18 cellular contexts compared by ENCODE assay signal in genomic region chr16:1465567-1465915, GRCh38. TPM values are rescaled to one million over a fixed set of nuclear protein-coding genes. Genes with fewer than 3 reads are reported as not detected.
DNase-seq lines count a peak whose midpoint lies in the region; ATAC-seq and TF ChIP-seq lines count a peak whose summit lies in the region.
"Had no signal": no experiment of that assay in that cellular context is flagged by ENCODE, and none has a peak within 500 bp of the region (broad histone marks: within the 10 kb centered on the region; RNA-seq: fewer than 3 reads in every experiment).

No MANE protein-coding gene starts in this region.

- H3K27ac ChIP-seq in neural progenitor cell (no peak overlapping the region), gastrocnemius medialis (no peak overlapping the region), colonic mucosa (no peak overlapping the region)

- H3K4me1 ChIP-seq in neural progenitor cell (no peaks in the 10 kb centered on the region), gastrocnemius medialis (no peaks in the 10 kb centered on the region), colonic mucosa (no peaks in the 10 kb centered on the region)
- H3K4me1 ChIP-seq: BE2C, HAP-1 had no signal

- H3K27me3 Mint-ChIP-seq in chondrocyte (ENCODE audit: low read depth) (no peaks in the 10 kb centered on the region), neural progenitor cell (ENCODE audit: insufficient read depth, low read depth) (peaks cover 8% of the 10 kb centered on the region)
- H3K27me3 Mint-ChIP-seq: CD4-positive, alpha-beta memory T cell had no signal

- H3K79me2 ChIP-seq in neural progenitor cell (ENCODE audit: low read depth), result peaks cover 40% of the 10 kb centered on the region

- H3K4me1 Mint-ChIP-seq in chondrocyte (ENCODE audit: low read depth) (peaks cover 6% of the 10 kb centered on the region), neural progenitor cell (peaks cover 7% of the 10 kb centered on the region)

- H3K9ac ChIP-seq in neural progenitor cell (peak overlapping the region; percentile 8), colonic mucosa (ENCODE audit: low read depth in 2 of 2, low read length in 2 of 2) (no peak overlapping the region)

- intact Hi-C loops in gastrocnemius medialis (cut with DNase I; ENCODE audit: low total_unique reads), result no loop called here
- intact Hi-C loops in colonic mucosa (cut with DNase I), result no loop called here

- H3K4me3 ChIP-seq in GM06990 (replicated peaks; ENCODE audit: low read depth, low read length) (no peak overlapping the region), neural progenitor cell (no peak overlapping the region), gastrocnemius medialis (no peak overlapping the region), colonic mucosa (no peak overlapping the region)
- H3K4me3 ChIP-seq: HAP-1 had no signal

- ATAC-seq in gastrocnemius medialis, result no peak
- no peak for ATAC-seq in GM19397 (IDR thresholded peaks at IDR 0.05; ENCODE audit: unreplicated experiment)

- H3K4me2 ChIP-seq in neural progenitor cell, result no peak overlapping the region

- no peaks in the 10 kb centered on the region for H3K27me3 ChIP-seq in GM06990 (replicated peaks; ENCODE audit: control insufficient read depth, insufficient read depth, low read length)
- no peaks in the 10 kb centered on the region for H3K27me3 ChIP-seq in neural progenitor cell
- H3K27me3 ChIP-seq in gastrocnemius medialis, result no peaks in the 10 kb centered on the region
- H3K27me3 ChIP-seq in colonic mucosa, result no peaks in the 10 kb centered on the region
- H3K27me3 ChIP-seq: BE2C had no signal

- H3K36me3 Mint-ChIP-seq in chondrocyte (ENCODE audit: low read depth), result peaks cover 2% of the 10 kb centered on the region
- no peaks in the 10 kb centered on the region for H3K36me3 Mint-ChIP-seq in neural progenitor cell

- H3K9me3 Mint-ChIP-seq in chondrocyte (ENCODE audit: low read depth) (no peaks in the 10 kb centered on the region), neural progenitor cell (no peaks in the 10 kb centered on the region)

- H3K9me3 ChIP-seq in neural progenitor cell (ENCODE audit: low read depth) (no peaks in the 10 kb centered on the region), gastrocnemius medialis (no peaks in the 10 kb centered on the region), colonic mucosa (no peaks in the 10 kb centered on the region)
- H3K9me3 ChIP-seq: BE2C, HAP-1 had no signal

- H3K36me3 ChIP-seq in GM06990 (ENCODE audit: control insufficient read depth, insufficient read depth, low read length), result peaks cover 5% of the 10 kb centered on the region
- no peaks in the 10 kb centered on the region for H3K36me3 ChIP-seq in neural progenitor cell
- peaks cover 0 to 17% of the 10 kb centered on the region in 2 donors for H3K36me3 ChIP-seq in gastrocnemius medialis
- no peaks in the 10 kb centered on the region for H3K36me3 ChIP-seq in colonic mucosa

- in situ Hi-C loops in gastrocnemius medialis (cut with MboI; ENCODE audit: low sequenced_read_pairs in 4 of 4), result no loop called here

- H3K27ac Mint-ChIP-seq in chondrocyte (ENCODE audit: unreplicated experiment) (no peak overlapping the region), neural progenitor cell (no peak overlapping the region)
- H3K27ac Mint-ChIP-seq: CD4-positive, alpha-beta memory T cell had no signal

- H2AFZ ChIP-seq in neural progenitor cell (replicated peaks), result no peak overlapping the region

- TF ChIP-seq CTCF in GM06990 (IDR thresholded peaks at IDR 0.05; ENCODE audit: insufficient read depth, low read length, poor library complexity, severe bottlenecking) (no peak), chondrocyte (IDR thresholded peaks at IDR 0.05) (no peak), neural progenitor cell (IDR thresholded peaks at IDR 0.05) (no peak), gastrocnemius medialis (IDR thresholded peaks at IDR 0.05 in 4 of 5, conservative IDR thresholded peaks at IDR 0.05 in 1 of 5) (no peak), colonic mucosa (IDR thresholded peaks at IDR 0.05) (no peak)

- no peak for TF ChIP-seq POLR2A in gastrocnemius medialis (IDR thresholded peaks at IDR 0.05)

- H3K4me3 Mint-ChIP-seq in chondrocyte (ENCODE audit: unreplicated experiment) (no peak overlapping the region), neural progenitor cell (no peak overlapping the region)
- H3K4me3 Mint-ChIP-seq: CD14-positive monocyte; CD4-positive, alpha-beta memory T cell had no signal

- no peaks in the 10 kb centered on the region for H3F3A ChIP-seq in neural progenitor cell (ENCODE audit: low read depth)

- DNase-seq in GM06990 (ENCODE audit: extremely low read depth, insufficient read length) (peak; percentile 3), chondrocyte (ENCODE audit: low spot score) (peak; percentile 78), neural progenitor cell (ENCODE audit: low spot score) (no peak), gastrocnemius medialis (no peak), colonic mucosa (no peak), NCI-H1048 (lab: John Stamatoyannopoulos, UW) (no peak)
- DNase-seq: ACHN; BE2C; CD4-positive, alpha-beta memory T cell; DMS153; DMS79; GDM1 had no signal

- H4K20me1 ChIP-seq in neural progenitor cell (ENCODE audit: low read depth), result peaks cover 9% of the 10 kb centered on the region

RNA-seq across cellular contexts. Expression of gene CLCN7, which starts 9.3 kb away (rescaled TPM):
- total RNA-seq in chondrocyte (81.7 to 97.0 TPM (median 95.2 TPM) in 3 replicates), neural progenitor cell (ENCODE audit: low replicate concordance) (11.5 and 33.4 TPM in 2 replicates), gastrocnemius medialis (10 to 100 TPM; 24.8 to 45.8 (median 38.4) TPM), colonic mucosa (10 to 100 TPM; 42.4 to 61.5 TPM)

RNA-seq across cellular contexts. Expression of gene CCDC154, which starts 21.2 kb away (rescaled TPM):
- total RNA-seq in chondrocyte, result 0.51 to 2.0 TPM (median 1.3 TPM) in 3 replicates
- 0.28 TPM in 1 of 2 replicates, not detected in the other for total RNA-seq in neural progenitor cell (ENCODE audit: low replicate concordance)
- total RNA-seq in gastrocnemius medialis, result under 1 TPM in 1 of 4 donors, not detected in 3; 0.40 TPM
- total RNA-seq in colonic mucosa, result 1 to 10 TPM in 1 of 2 donors, under 1 TPM in 1; 0.56 to 1.6 TPM
- total RNA-seq: Daoy, H4, HT-29 had no signal

RNA-seq across cellular contexts. Expression of gene PTX4, which starts 23.2 kb away (rescaled TPM):
- total RNA-seq in chondrocyte, result not detected in 3 replicates
- total RNA-seq in neural progenitor cell (ENCODE audit: low replicate concordance), result not detected in 2 replicates
- total RNA-seq in gastrocnemius medialis, result under 1 TPM in 1 of 4 donors, not detected in 3; 0.41 TPM
- not detected for total RNA-seq in colonic mucosa
- total RNA-seq: CD4-positive, alpha-beta memory T cell; Daoy; H4 had no signal

RNA-seq across cellular contexts. Expression of gene TELO2, which starts 27.6 kb away (rescaled TPM):
- total RNA-seq in chondrocyte (19.3 to 30.9 TPM (median 21.7 TPM) in 3 replicates), neural progenitor cell (ENCODE audit: low replicate concordance) (18.3 and 58.4 TPM in 2 replicates), gastrocnemius medialis (10 to 100 TPM in 2 of 4 donors, 1 to 10 TPM in 2; 2.9 to 11.2 (median 9.8) TPM), colonic mucosa (10 to 100 TPM; 18.4 to 76.0 TPM)

RNA-seq across cellular contexts. Expression of gene PERCC1, which starts 34.7 kb away (rescaled TPM):
- not detected in 3 replicates for total RNA-seq in chondrocyte
- 1.1 TPM in 1 of 2 replicates, not detected in the other for total RNA-seq in neural progenitor cell (ENCODE audit: low replicate concordance)
- not detected for total RNA-seq in gastrocnemius medialis
- under 1 TPM; 0.27 TPM for total RNA-seq in colonic mucosa
- total RNA-seq: Daoy, H4, HT-29 had no signal

Comparison
In these comparisons a context has a peak if more than half of its experiments do, and no peak if none do; other contexts are left out.
1. DNase-seq: peak in GM06990 (single experiment) and chondrocyte (single experiment); none in neural progenitor cell (single experiment), gastrocnemius medialis (0 of 2), colonic mucosa (single experiment) and NCI-H1048 (single experiment).